In the genomic region with DNA sequence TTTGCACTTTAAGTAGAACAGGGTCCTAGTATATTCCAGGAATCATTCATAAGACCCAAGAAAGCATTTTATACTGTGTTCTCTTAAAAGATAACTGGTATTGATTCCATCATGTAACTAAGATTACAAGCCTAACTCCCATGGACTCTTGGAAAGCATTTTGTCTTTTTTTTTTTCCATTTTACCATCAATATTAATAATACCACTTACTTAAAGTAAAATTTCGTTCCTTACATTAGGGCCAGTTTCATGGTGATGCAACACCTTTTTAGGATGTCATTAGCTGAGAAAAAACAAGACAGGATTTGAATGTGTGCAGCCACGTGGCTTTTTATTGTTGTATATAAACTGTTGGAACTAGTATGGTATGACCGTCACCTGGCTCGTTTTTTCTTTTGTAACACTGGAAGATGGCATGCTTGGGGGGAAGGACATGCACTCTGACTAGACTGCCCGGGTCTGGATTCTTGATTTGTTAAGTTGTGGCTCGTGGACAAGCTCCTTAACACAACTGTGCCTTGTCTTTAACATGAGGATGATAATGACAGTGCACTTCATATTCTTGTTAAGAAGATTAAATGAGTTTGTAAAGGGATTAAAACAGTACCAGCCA, we compare ENCODE assay signal across 19 cellular contexts. TPM values are rescaled to one million over a fixed set of nuclear protein-coding genes. Genes with fewer than 3 reads are reported as not detected.
A peak's percentile ranks its signal among the peaks of the same experiment; 100 is the strongest.
DNase-seq lines count a peak whose midpoint lies in the region; ATAC-seq and TF ChIP-seq lines count a peak whose summit lies in the region.
"Had no signal": no experiment of that assay in that cellular context is flagged by ENCODE, and none has a peak within 500 bp of the region (broad histone marks: within the 10 kb centered on the region; RNA-seq: fewer than 3 reads in every experiment).

No MANE protein-coding gene starts in this region.

- CTCF ChIA-PET in HEK293T (lab: Yijun Ruan, JAX), result no interaction called here

- POLR2A ChIA-PET in HEK293T (lab: Yijun Ruan, JAX), result interaction anchor here (0.5 kb wide), 1 partner anchor 37 kb away, joined by 4 read pairs; no protein-coding TSS in a partner anchor

- ATAC-seq in GM18907 (IDR thresholded peaks at IDR 0.05; ENCODE audit: unreplicated experiment), result no peak
- ATAC-seq: T-cell had no signal

- no peaks in the 10 kb centered on the region for H3K36me3 ChIP-seq in endodermal cell (ENCODE audit: control insufficient read depth, insufficient read depth, low read length)
- H3K36me3 ChIP-seq: ascending aorta, uterus had no signal

- H3K9me3 ChIP-seq in endodermal cell (ENCODE audit: control insufficient read depth, low read length), result peaks cover 12% of the 10 kb centered on the region
- H3K9me3 ChIP-seq: ascending aorta, uterus had no signal

- no peak for DNase-seq in HEK293T (ENCODE audit: extremely low spot score)
- peak; percentile 2 for DNase-seq in SK-MEL-5 (ENCODE audit: low read depth, low spot score)
- peak; percentile 56 for DNase-seq in fibroblast of villous mesenchyme (ENCODE audit: low read depth)
- DNase-seq in activated naive CD4-positive, alpha-beta T cell treated with Interleukin-2 at 50 U/mL for 16 hours, result no peak
- DNase-seq in endodermal cell, result no peak
- no peak for DNase-seq in midbrain (lab: John Stamatoyannopoulos, UW)
- DNase-seq: activated B cell treated with CpG ODN at 0.5 μM for 24 hours; activated effector memory CD4-positive, alpha-beta T cell treated with anti-CD3 and anti-CD28 coated beads, Interleukin-2, amount 50 U/mL, for 16 hours; GDM1; HFFc6; KBM-7; NCI-H446; posterior cingulate gyrus; T-cell; uterus had no signal

- peak overlapping the region; percentile 42 for H3K27ac ChIP-seq in 22Rv1
- H3K27ac ChIP-seq in endodermal cell (ENCODE audit: low read depth, low read length), result no peak overlapping the region
- H3K27ac ChIP-seq: uterus had no signal

- no peaks in the 10 kb centered on the region for H3K27me3 Mint-ChIP-seq in endodermal cell (ENCODE audit: insufficient read depth)
- H3K27me3 Mint-ChIP-seq: activated B cell treated with CpG ODN at 0.5 μM for 24 hours; dendritic cell treated with granulocyte-macrophage colony-stimulating factor and Interleukin-4, amounts not matched to agents 40 ng/mL and 50 ng/mL, for 4 days; T-cell had no signal

- H3K4me3 ChIP-seq in fibroblast of villous mesenchyme (ENCODE audit: low read depth, low read length) (no peak overlapping the region), endodermal cell (ENCODE audit: low read length) (no peak overlapping the region)
- H3K4me3 ChIP-seq: ascending aorta, uterus had no signal

- 85 to 90% methylated on average over 4 to 6 of the region's 6 CpGs for whole genome bisulfite sequencing in endodermal cell (ENCODE audit: insufficient coverage in 1 of 2, insufficient read length in 1 of 2), 2 experiments

- TF ChIP-seq CTCF in 22Rv1 (IDR thresholded peaks at IDR 0.05) (no peak), fibroblast of villous mesenchyme (IDR thresholded peaks at IDR 0.05; ENCODE audit: insufficient read depth, low read depth, low read length) (no peak), endodermal cell (conservative IDR thresholded peaks at IDR 0.05) (no peak)

- no peak overlapping the region for H3K27ac Mint-ChIP-seq in endodermal cell
- H3K27ac Mint-ChIP-seq: activated B cell treated with CpG ODN at 0.5 μM for 24 hours; dendritic cell treated with granulocyte-macrophage colony-stimulating factor and Interleukin-4, amounts not matched to agents 40 ng/mL and 50 ng/mL, for 4 days; HFFc6; T-cell had no signal

- in situ Hi-C loops in SK-MEL-5 (cut with HindIII; ENCODE audit: low pct_unique_long_range_greater_than_20kb, low sequenced_read_pairs), result no loop called here

- peaks cover 30% of the 10 kb centered on the region for H3K36me3 Mint-ChIP-seq in endodermal cell (ENCODE audit: low read depth)

- H3K27me3 ChIP-seq in endodermal cell (ENCODE audit: control insufficient read depth, insufficient read depth, low read length, poor library complexity, severe bottlenecking), result no peaks in the 10 kb centered on the region
- H3K27me3 ChIP-seq: ascending aorta, uterus had no signal

- peaks cover 16% of the 10 kb centered on the region for H3K9me3 Mint-ChIP-seq in endodermal cell
- H3K9me3 Mint-ChIP-seq: activated B cell treated with CpG ODN at 0.5 μM for 24 hours; dendritic cell treated with granulocyte-macrophage colony-stimulating factor and Interleukin-4, amounts not matched to agents 40 ng/mL and 50 ng/mL, for 4 days; HFFc6 had no signal

- H3K4me3 Mint-ChIP-seq in endodermal cell, result no peak overlapping the region
- H3K4me3 Mint-ChIP-seq: activated B cell treated with CpG ODN at 0.5 μM for 24 hours; dendritic cell treated with granulocyte-macrophage colony-stimulating factor and Interleukin-4, amounts not matched to agents 40 ng/mL and 50 ng/mL, for 4 days; HFFc6; T-cell had no signal

- no peak overlapping the region for H3K9ac ChIP-seq in endodermal cell (ENCODE audit: extremely low read depth, low read length, poor library complexity, severe bottlenecking)

- no peaks in the 10 kb centered on the region for H3K4me1 Mint-ChIP-seq in endodermal cell
- H3K4me1 Mint-ChIP-seq: activated B cell treated with CpG ODN at 0.5 μM for 24 hours had no signal

- no peaks in the 10 kb centered on the region for H3K4me1 ChIP-seq in endodermal cell (ENCODE audit: control insufficient read depth, insufficient read depth, low read length)
- H3K4me1 ChIP-seq: uterus had no signal

TF ChIP-seq in HEK293T, 16 proteins besides CTCF, POLR2A, EP300 and RAD21:
- TF ChIP-seq FOXM1 (IDR thresholded peaks at IDR 0.05; ENCODE audit: borderline replicate concordance), result no peak
- TF ChIP-seq SUZ12 (IDR thresholded peaks at IDR 0.05), result no peak
- peak; percentile 49; the same call in 1 of the 2 replicates for TF ChIP-seq L3MBTL2 (conservative IDR thresholded peaks at IDR 0.05)

RNA-seq across cellular contexts. Expression of gene ARHGAP21, which starts 42.1 kb away (rescaled TPM):
- 55.4 and 64.9 TPM in 2 replicates for total RNA-seq in SK-MEL-5 (2014; rRNA removed; shearing (Covaris generic))
- polyA plus RNA-seq in SK-MEL-5 (2015; cell fraction: cytosol; rRNA removed), result 25.0 and 40.3 TPM in 2 replicates
- 76.2 and 82.4 TPM in 2 replicates for polyA plus RNA-seq in SK-MEL-5 (2015; cell fraction: nucleus; rRNA removed)
- 117 and 136 TPM in 2 replicates for total RNA-seq in fibroblast of villous mesenchyme
- total RNA-seq in endodermal cell, result 10 to 100 TPM; 51.6 to 69.7 TPM
- polyA plus RNA-seq in endodermal cell (2013, experiment 1 of 2), result 88.3 TPM
- polyA plus RNA-seq in endodermal cell (2013, experiment 2 of 2), result 94.2 TPM

Comparison
In these comparisons a context has a peak if more than half of its experiments do, and no peak if none do; other contexts are left out.
1. DNase-seq: peak in SK-MEL-5 (single experiment) and fibroblast of villous mesenchyme (single experiment); none in HEK293T (single experiment), activated naive CD4-positive, alpha-beta T cell treated with Interleukin-2 at 50 U/mL for 16 hours (single experiment), endodermal cell (single experiment) and midbrain (single experiment).